Comparison of ENCODE assay signal across 2 cellular contexts in genomic region chr6:30118691-30119090, GRCh38.
TF ChIP-seq lines count a peak whose summit lies in the region.

No MANE protein-coding gene starts in this region.

TF ChIP-seq in HEK293, 187 proteins besides CTCF, POLR2A, EP300 and RAD21:
- TF ChIP-seq ZNF366 (tag by site-specific recombination; conservative IDR thresholded peaks at IDR 0.05) (peak; percentile 92), PRDM10 (tag by site-specific recombination; IDR thresholded peaks at IDR 0.05) (0 out of 2 replicates have a peak, but pooled peaks have one; percentile 23), ZNF639 (tag by site-specific recombination; IDR thresholded peaks at IDR 0.05) (0 out of 2 replicates have a peak, but pooled peaks have one; percentile 24)
TF ChIP-seq in HEK293: peak in this region for 3; not testable (repeated sequence) for 184.

TF ChIP-seq in K562, 482 proteins besides CTCF, POLR2A, EP300 and RAD21:
- 0 out of 2 replicates have a peak, but pooled peaks have one; percentile 17 for TF ChIP-seq LARP7 (IDR thresholded peaks at IDR 0.05)
- TF ChIP-seq ZNF512 (tag; IDR thresholded peaks at IDR 0.05): peak; percentile 93
